In the genomic region with DNA sequence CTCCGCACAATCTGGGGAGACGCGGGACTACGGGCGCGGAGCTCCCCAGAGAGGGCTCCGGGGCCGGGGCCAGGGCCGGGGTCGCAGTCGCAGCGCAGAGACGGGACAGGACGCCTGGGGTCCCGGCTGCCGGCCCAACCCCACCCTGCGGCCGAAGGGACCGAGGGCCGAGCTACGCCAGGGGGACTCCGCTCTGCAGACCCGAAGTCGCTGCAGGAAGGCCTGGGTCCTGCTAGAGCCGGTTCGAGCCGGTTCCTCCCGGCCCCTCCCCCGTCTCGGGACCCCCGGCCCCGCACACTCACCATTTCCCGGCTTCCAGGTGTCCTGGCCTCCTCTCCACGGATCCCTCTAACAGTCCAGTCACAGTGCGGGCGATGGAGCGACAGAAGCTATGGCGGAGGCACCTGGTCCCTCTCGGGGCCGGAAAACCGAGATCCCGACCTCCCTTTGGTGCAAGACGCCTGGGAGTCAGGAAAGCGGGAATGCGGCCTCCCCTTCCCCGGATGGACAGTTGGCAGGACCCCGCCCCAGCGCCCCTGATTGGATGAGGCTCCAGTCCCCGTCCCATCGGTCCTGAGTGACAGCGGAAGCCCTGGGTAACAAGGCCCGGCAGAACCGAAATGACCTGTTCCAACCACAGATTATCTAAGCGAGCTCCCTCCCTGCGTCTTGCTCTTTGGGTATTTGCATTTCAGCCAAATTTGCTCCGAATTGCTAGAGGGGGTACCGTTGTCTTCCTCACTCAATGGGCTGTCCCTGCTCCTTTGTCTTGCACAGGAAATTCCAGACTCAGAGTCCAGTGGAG, we compare ENCODE assay signal across 1 cellular context.
A peak's percentile ranks its signal among the peaks of the same experiment; 100 is the strongest.
TF ChIP-seq lines count a peak whose summit lies in the region.

ZNF625 (minus strand) TSS at position 481 of the 805 bp plus-strand sequence; CDS start at position 305, 176 bp downstream.

TF ChIP-seq in GM12878, 131 proteins besides CTCF, POLR2A, EP300 and RAD21 (continued from another document and continues in another):
- peak; percentile 68; the same call in 1 of the 2 replicates for TF ChIP-seq CBX5 (IDR thresholded peaks at IDR 0.05; ENCODE audit: low read depth)
- TF ChIP-seq HDAC2 (IDR thresholded peaks at IDR 0.05): no peak
- TF ChIP-seq, protein P1, sequence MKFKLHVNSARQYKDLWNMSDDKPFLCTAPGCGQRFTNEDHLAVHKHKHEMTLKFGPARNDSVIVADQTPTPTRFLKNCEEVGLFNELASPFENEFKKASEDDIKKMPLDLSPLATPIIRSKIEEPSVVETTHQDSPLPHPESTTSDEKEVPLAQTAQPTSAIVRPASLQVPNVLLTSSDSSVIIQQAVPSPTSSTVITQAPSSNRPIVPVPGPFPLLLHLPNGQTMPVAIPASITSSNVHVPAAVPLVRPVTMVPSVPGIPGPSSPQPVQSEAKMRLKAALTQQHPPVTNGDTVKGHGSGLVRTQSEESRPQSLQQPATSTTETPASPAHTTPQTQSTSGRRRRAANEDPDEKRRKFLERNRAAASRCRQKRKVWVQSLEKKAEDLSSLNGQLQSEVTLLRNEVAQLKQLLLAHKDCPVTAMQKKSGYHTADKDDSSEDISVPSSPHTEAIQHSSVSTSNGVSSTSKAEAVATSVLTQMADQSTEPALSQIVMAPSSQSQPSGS (IDR thresholded peaks at IDR 0.05; ENCODE audit: low read length): no peak
- TF ChIP-seq CREB1 (IDR thresholded peaks at IDR 0.05; ENCODE audit: low read depth): no peak
- no peak for TF ChIP-seq BCL11A (IDR thresholded peaks at IDR 0.05; ENCODE audit: low read depth, low read length)
- TF ChIP-seq NBN (IDR thresholded peaks at IDR 0.05): peak; percentile 51; the same call in 1 of the 2 replicates
- TF ChIP-seq NR2F1 (conservative IDR thresholded peaks at IDR 0.05): no peak
- no peak for TF ChIP-seq GATAD2B (conservative IDR thresholded peaks at IDR 0.05; ENCODE audit: low read depth)
- TF ChIP-seq TAF1 (IDR thresholded peaks at IDR 0.05; ENCODE audit: borderline replicate concordance, low read depth, low read length): peak; percentile 62; the same call in 1 of the 2 replicates
- peak; percentile 90 for TF ChIP-seq DPF2 (IDR thresholded peaks at IDR 0.05)
- TF ChIP-seq NFYA (IDR thresholded peaks at IDR 0.05; ENCODE audit: borderline replicate concordance, low read depth, low read length): no peak
- no peak for TF ChIP-seq RBBP5 (conservative IDR thresholded peaks at IDR 0.05)
- TF ChIP-seq JUND (IDR thresholded peaks at IDR 0.05; ENCODE audit: low read depth, low read length): 0 out of 2 replicates have a peak, but pooled peaks have one; percentile 22
- peak; percentile 32; the same call in 1 of the 2 replicates for TF ChIP-seq EED (IDR thresholded peaks at IDR 0.05; ENCODE audit: low read depth)
- TF ChIP-seq SREBF2 (IDR thresholded peaks at IDR 0.05; ENCODE audit: low read length): no peak
- no peak for TF ChIP-seq FOXM1 (IDR thresholded peaks at IDR 0.05; ENCODE audit: low read depth, low read length)
- no peak for TF ChIP-seq SKIL (IDR thresholded peaks at IDR 0.05; ENCODE audit: low read depth, poor library complexity, severe bottlenecking)
- TF ChIP-seq MEF2B (IDR thresholded peaks at IDR 0.05; ENCODE audit: partially characterized antibody, poor library complexity, severe bottlenecking): no peak
- 0 out of 2 replicates have a peak, but pooled peaks have one; percentile 21 for TF ChIP-seq RB1 (IDR thresholded peaks at IDR 0.05; ENCODE audit: borderline replicate concordance)
- no peak for TF ChIP-seq IRF5 (IDR thresholded peaks at IDR 0.05; ENCODE audit: borderline replicate concordance)
- TF ChIP-seq EZH2 (IDR thresholded peaks at IDR 0.05; ENCODE audit: borderline replicate concordance, control insufficient read depth, low read depth, low read length): no peak
- no peak for TF ChIP-seq RFX5 (IDR thresholded peaks at IDR 0.05; ENCODE audit: low read depth, low read length)
- TF ChIP-seq BRCA1 (IDR thresholded peaks at IDR 0.05; ENCODE audit: low read depth, low read length): no peak
- TF ChIP-seq RUNX3 (IDR thresholded peaks at IDR 0.05; ENCODE audit: low read length): peak; percentile 78
- TF ChIP-seq, protein P2, sequence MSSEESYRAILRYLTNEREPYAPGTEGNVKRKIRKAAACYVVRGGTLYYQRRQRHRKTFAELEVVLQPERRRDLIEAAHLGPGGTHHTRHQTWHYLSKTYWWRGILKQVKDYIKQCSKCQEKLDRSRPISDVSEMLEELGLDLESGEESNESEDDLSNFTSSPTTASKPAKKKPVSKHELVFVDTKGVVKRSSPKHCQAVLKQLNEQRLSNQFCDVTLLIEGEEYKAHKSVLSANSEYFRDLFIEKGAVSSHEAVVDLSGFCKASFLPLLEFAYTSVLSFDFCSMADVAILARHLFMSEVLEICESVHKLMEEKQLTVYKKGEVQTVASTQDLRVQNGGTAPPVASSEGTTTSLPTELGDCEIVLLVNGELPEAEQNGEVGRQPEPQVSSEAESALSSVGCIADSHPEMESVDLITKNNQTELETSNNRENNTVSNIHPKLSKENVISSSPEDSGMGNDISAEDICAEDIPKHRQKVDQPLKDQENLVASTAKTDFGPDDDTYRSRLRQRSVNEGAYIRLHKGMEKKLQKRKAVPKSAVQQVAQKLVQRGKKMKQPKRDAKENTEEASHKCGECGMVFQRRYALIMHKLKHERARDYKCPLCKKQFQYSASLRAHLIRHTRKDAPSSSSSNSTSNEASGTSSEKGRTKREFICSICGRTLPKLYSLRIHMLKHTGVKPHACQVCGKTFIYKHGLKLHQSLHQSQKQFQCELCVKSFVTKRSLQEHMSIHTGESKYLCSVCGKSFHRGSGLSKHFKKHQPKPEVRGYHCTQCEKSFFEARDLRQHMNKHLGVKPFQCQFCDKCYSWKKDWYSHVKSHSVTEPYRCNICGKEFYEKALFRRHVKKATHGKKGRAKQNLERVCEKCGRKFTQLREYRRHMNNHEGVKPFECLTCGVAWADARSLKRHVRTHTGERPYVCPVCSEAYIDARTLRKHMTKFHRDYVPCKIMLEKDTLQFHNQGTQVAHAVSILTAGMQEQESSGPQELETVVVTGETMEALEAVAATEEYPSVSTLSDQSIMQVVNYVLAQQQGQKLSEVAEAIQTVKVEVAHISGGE (CRISPR knock-in tag; IDR thresholded peaks at IDR 0.05): no peak
- no peak for TF ChIP-seq SUPT20H (IDR thresholded peaks at IDR 0.05; ENCODE audit: borderline replicate concordance, control insufficient read depth, low read depth, low read length)
- TF ChIP-seq CUX1 (IDR thresholded peaks at IDR 0.05; ENCODE audit: insufficient replicate concordance, low read depth, low read length): no peak
- no peak for TF ChIP-seq NR2C2 (IDR thresholded peaks at IDR 0.05; ENCODE audit: borderline replicate concordance, control insufficient read depth, insufficient read length, low read depth)
- TF ChIP-seq, protein P3, sequence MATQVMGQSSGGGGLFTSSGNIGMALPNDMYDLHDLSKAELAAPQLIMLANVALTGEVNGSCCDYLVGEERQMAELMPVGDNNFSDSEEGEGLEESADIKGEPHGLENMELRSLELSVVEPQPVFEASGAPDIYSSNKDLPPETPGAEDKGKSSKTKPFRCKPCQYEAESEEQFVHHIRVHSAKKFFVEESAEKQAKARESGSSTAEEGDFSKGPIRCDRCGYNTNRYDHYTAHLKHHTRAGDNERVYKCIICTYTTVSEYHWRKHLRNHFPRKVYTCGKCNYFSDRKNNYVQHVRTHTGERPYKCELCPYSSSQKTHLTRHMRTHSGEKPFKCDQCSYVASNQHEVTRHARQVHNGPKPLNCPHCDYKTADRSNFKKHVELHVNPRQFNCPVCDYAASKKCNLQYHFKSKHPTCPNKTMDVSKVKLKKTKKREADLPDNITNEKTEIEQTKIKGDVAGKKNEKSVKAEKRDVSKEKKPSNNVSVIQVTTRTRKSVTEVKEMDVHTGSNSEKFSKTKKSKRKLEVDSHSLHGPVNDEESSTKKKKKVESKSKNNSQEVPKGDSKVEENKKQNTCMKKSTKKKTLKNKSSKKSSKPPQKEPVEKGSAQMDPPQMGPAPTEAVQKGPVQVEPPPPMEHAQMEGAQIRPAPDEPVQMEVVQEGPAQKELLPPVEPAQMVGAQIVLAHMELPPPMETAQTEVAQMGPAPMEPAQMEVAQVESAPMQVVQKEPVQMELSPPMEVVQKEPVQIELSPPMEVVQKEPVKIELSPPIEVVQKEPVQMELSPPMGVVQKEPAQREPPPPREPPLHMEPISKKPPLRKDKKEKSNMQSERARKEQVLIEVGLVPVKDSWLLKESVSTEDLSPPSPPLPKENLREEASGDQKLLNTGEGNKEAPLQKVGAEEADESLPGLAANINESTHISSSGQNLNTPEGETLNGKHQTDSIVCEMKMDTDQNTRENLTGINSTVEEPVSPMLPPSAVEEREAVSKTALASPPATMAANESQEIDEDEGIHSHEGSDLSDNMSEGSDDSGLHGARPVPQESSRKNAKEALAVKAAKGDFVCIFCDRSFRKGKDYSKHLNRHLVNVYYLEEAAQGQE (IDR thresholded peaks at IDR 0.05; ENCODE audit: low read depth, low read length): no peak
- TF ChIP-seq SMC3 (IDR thresholded peaks at IDR 0.05; ENCODE audit: borderline replicate concordance, low read length): no peak
- TF ChIP-seq, protein P4, sequence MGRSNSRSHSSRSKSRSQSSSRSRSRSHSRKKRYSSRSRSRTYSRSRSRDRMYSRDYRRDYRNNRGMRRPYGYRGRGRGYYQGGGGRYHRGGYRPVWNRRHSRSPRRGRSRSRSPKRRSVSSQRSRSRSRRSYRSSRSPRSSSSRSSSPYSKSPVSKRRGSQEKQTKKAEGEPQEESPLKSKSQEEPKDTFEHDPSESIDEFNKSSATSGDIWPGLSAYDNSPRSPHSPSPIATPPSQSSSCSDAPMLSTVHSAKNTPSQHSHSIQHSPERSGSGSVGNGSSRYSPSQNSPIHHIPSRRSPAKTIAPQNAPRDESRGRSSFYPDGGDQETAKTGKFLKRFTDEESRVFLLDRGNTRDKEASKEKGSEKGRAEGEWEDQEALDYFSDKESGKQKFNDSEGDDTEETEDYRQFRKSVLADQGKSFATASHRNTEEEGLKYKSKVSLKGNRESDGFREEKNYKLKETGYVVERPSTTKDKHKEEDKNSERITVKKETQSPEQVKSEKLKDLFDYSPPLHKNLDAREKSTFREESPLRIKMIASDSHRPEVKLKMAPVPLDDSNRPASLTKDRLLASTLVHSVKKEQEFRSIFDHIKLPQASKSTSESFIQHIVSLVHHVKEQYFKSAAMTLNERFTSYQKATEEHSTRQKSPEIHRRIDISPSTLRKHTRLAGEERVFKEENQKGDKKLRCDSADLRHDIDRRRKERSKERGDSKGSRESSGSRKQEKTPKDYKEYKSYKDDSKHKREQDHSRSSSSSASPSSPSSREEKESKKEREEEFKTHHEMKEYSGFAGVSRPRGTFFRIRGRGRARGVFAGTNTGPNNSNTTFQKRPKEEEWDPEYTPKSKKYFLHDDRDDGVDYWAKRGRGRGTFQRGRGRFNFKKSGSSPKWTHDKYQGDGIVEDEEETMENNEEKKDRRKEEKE (IDR thresholded peaks at IDR 0.05): no peak
- TF ChIP-seq ATF7 (IDR thresholded peaks at IDR 0.05; ENCODE audit: low read depth): 0 out of 2 replicates have a peak, but pooled peaks have one; percentile 42
- TF ChIP-seq WRNIP1 (IDR thresholded peaks at IDR 0.05; ENCODE audit: borderline replicate concordance, low read depth, low read length): no peak
- TF ChIP-seq ZBED1 (IDR thresholded peaks at IDR 0.05; ENCODE audit: borderline replicate concordance): no peak
- TF ChIP-seq PAX5 (IDR thresholded peaks at IDR 0.05; ENCODE audit: borderline replicate concordance, low read depth, low read length): no peak
